1 cellular context compared by ENCODE assay signal in the genomic region with DNA sequence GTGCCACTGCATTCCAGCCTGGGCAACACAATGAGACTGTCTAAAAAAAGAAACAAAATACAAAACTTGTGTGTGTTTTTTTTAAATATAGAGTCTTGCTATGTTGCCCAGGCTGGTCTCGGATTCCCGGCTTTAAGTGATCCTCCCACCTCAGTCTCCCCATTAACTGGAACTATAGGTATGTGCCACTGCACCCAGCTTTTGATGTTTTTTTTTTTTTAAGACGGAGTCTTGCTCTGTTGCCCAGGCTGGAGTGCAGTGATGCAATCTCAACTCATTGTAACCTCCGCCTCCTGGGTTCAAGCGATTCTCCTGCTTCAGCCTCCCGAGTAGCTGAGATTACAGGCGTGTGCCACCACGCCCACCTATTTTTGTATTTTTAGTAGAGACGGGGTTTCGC.
TF ChIP-seq lines count a peak whose summit lies in the region.

No MANE protein-coding gene starts in this region.

TF ChIP-seq in IMR-90, 13 proteins besides CTCF, POLR2A, EP300 and RAD21:
- TF ChIP-seq CEBPB (IDR thresholded peaks at IDR 0.05; ENCODE audit: low read depth, low read length) (0 out of 2 replicates have a peak, but pooled peaks have one; percentile 21), SMC3 (IDR thresholded peaks at IDR 0.05; ENCODE audit: low read depth, low read length) (no peak)
